8 cellular contexts compared by ENCODE assay signal in genomic region chr2:158457092-158457825, GRCh38. TPM values are rescaled to one million over a fixed set of nuclear protein-coding genes. Genes with fewer than 3 reads are reported as not detected.
DNase-seq lines count a peak whose midpoint lies in the region; ATAC-seq and TF ChIP-seq lines count a peak whose summit lies in the region.

No MANE protein-coding gene starts in this region.

- CTCF ChIA-PET in CD8-positive, alpha-beta memory T cell (lab: Charles Lee), result interaction anchor here (1.0 to 1.8 kb wide), 5 partner anchors 8 to 21 kb away, joined by 3 to 6 read pairs (median 3); no protein-coding TSS in a partner anchor

- 0% methylated on average over 13 of the region's 84 CpGs; no CpG with 5 or more reads in 1 of the 2 donors for WGBS in gastroesophageal sphincter (ENCODE audit: low coverage in 1 of 2), 2 donors

- peaks cover 14% of the 10 kb centered on the region for H3K4me1 ChIP-seq in CD8-positive, alpha-beta memory T cell (ENCODE audit: insufficient read depth, low read length)
- peaks cover 0 to 48% (median 9%) of the 10 kb centered on the region in 3 donors for H3K4me1 ChIP-seq in gastroesophageal sphincter
- peaks cover 37 to 39% of the 10 kb centered on the region in 2 experiments for H3K4me1 ChIP-seq in neutrophil (ENCODE audit: control insufficient read depth in 1 of 2, insufficient read depth in 1 of 2, low read depth in 1 of 2, low read length in 1 of 2)

- peak overlapping the region; percentile 63 to 97 (median 89) for H3K27ac Mint-ChIP-seq in CD8-positive, alpha-beta memory T cell

- no peaks in the 10 kb centered on the region for H3K27me3 ChIP-seq in CD8-positive, alpha-beta memory T cell (ENCODE audit: insufficient read depth, low read length, poor library complexity, severe bottlenecking)
- no peaks in the 10 kb centered on the region for H3K27me3 ChIP-seq in gastroesophageal sphincter
- peaks cover 17% of the 10 kb centered on the region for H3K27me3 ChIP-seq in neutrophil

- H3K9me3 ChIP-seq in CD8-positive, alpha-beta memory T cell (ENCODE audit: low read length), result no peaks in the 10 kb centered on the region
- H3K9me3 ChIP-seq in gastroesophageal sphincter, result no peaks in the 10 kb centered on the region
- H3K9me3 ChIP-seq in neutrophil, result no peaks in the 10 kb centered on the region

- DNase-seq in CD8-positive, alpha-beta memory T cell, result peak; percentile 20 to 67 (median 59)
- peak; percentile 60 for DNase-seq in RKO (ENCODE audit: low spot score)
- DNase-seq in activated effector memory CD4-positive, alpha-beta T cell treated with anti-CD3 and anti-CD28 coated beads, Interleukin-2, amount 50 U/mL, for 16 hours, result peak; percentile 85

- POLR2A ChIA-PET in CD8-positive, alpha-beta memory T cell (lab: Charles Lee), result interaction anchor here (0.6 to 1.4 kb wide), 3 partner anchors 20 to 829 kb away, joined by 3 to 4 read pairs (median 4); partner anchors contain the start of gene ACVR1C

- TF ChIP-seq POLR2A in gastroesophageal sphincter (IDR thresholded peaks at IDR 0.05), result no peak

- peak; percentile 46 for ATAC-seq in GM19455 (IDR thresholded peaks at IDR 0.05; ENCODE audit: unreplicated experiment)
- peak; percentile 29 for ATAC-seq in HG03571 (IDR thresholded peaks at IDR 0.05; ENCODE audit: unreplicated experiment)
- ATAC-seq in gastroesophageal sphincter, result peak; percentile 45

- no peaks in the 10 kb centered on the region for H3K9me3 Mint-ChIP-seq in CD8-positive, alpha-beta memory T cell

- peak overlapping the region; percentile 82 to 96 (median 90) for H3K4me3 Mint-ChIP-seq in CD8-positive, alpha-beta memory T cell

- no peaks in the 10 kb centered on the region for H3K36me3 ChIP-seq in CD8-positive, alpha-beta memory T cell (ENCODE audit: insufficient read depth, low read length)
- H3K36me3 ChIP-seq in gastroesophageal sphincter, result no peaks in the 10 kb centered on the region
- H3K36me3 ChIP-seq in neutrophil, result no peaks in the 10 kb centered on the region

- H3K4me1 Mint-ChIP-seq in CD8-positive, alpha-beta memory T cell, result peaks cover 19 to 26% (median 23%) of the 10 kb centered on the region in 3 donors

- TF ChIP-seq CTCF in gastroesophageal sphincter (IDR thresholded peaks at IDR 0.05) (peak in 2 of 4 experiments; percentile 6 to 8), neutrophil (IDR thresholded peaks at IDR 0.05) (no peak)

- H3K27ac ChIP-seq in CD8-positive, alpha-beta memory T cell (ENCODE audit: low read depth, low read length), result peak overlapping the region; percentile 60
- H3K27ac ChIP-seq in gastroesophageal sphincter, result peak overlapping the region; percentile 82 to 97 (median 96)
- H3K27ac ChIP-seq in neutrophil, result peak overlapping the region; percentile 85
- H3K27ac ChIP-seq in temporal lobe (ENCODE audit: low read depth, low read length), result peak overlapping the region; percentile 94

- TF ChIP-seq EP300 in gastroesophageal sphincter (IDR thresholded peaks at IDR 0.05), result no peak

- peak overlapping the region; percentile 79 for H3K4me3 ChIP-seq in CD8-positive, alpha-beta memory T cell (ENCODE audit: low read length)
- H3K4me3 ChIP-seq in gastroesophageal sphincter (peak overlapping the region; percentile 87 to 90), neutrophil (ENCODE audit: low read depth in 1 of 2, low read length in 1 of 2) (peak overlapping the region; percentile 81 to 85)

- no peaks in the 10 kb centered on the region for H3K27me3 Mint-ChIP-seq in CD8-positive, alpha-beta memory T cell

- H3K36me3 Mint-ChIP-seq in CD8-positive, alpha-beta memory T cell, result peaks cover 0 to 8% (median 0%) of the 10 kb centered on the region in 3 donors

RNA-seq across cellular contexts. Expression of gene PKP4, which starts 0.5 kb away (rescaled TPM):
- 10 to 100 TPM; 29.6 to 32.2 TPM for total RNA-seq in CD8-positive, alpha-beta memory T cell
- polyA plus RNA-seq in CD8-positive, alpha-beta memory T cell, result 1.5 TPM
- total RNA-seq in gastroesophageal sphincter, result 100 to 1,000 TPM in 2 of 4 donors, 10 to 100 TPM in 2; 58.2 to 115 (median 89.9) TPM
- 98.8 TPM for total RNA-seq in temporal lobe

RNA-seq across cellular contexts. Expression of gene CCDC148, which starts 0.7 kb away (rescaled TPM):
- total RNA-seq in CD8-positive, alpha-beta memory T cell, result under 1 TPM in 1 of 2 experiments, not detected in 1; 0.40 TPM
- polyA plus RNA-seq in CD8-positive, alpha-beta memory T cell, result not detected
- total RNA-seq in gastroesophageal sphincter (1 to 10 TPM in 2 of 4 donors, under 1 TPM in 2; 0.78 to 1.6 (median 1.1) TPM), temporal lobe (16.7 TPM)

Comparison
In these comparisons a context has a peak if more than half of its experiments do, and no peak if none do; other contexts are left out.
1. Peak in every context shown above with its lines: DNase-seq, ATAC-seq, H3K4me3 ChIP-seq and H3K27ac ChIP-seq.